Comparison of ENCODE assay signal across 1 cellular context in the genomic region with DNA sequence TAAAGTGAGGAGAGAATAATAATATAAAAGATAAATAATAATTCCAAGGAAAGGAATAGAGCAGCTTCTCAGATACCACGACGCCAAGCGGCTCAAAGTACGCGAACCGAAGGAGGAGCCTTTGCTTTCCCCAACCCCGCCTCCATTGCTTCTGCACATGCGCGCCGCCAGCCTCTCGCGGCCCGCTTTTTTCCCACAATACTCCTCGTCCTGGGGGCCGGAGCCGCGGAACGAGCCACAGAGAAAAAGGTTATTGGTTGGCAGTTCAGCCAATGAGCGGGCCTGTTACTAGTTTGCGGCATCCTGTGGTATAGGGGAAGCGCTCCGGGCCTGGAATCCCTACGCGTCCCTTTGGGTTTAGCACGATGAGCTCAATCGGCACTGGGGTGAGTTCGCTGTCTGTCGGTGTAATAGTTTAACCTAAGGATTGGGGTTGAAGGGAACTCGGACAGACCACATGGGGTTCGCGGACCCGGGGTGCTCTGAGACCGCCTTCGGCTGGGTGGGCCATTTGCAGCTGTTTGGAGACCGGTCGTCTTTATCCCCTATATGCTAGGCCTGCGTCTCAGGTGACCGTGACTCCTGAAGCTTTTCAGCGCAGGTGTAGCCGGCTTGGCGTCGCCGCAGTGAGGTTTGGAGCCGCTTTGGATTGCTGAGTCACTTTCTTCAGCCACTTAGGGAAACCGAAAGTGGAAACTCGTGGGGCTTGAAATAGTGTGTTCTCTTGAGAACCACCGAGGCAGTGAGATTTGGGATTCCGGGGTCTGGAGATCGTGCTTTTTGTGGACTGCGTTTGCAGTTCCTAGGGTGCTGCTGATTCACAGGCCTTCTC.
TF ChIP-seq lines count a peak whose summit lies in the region.

TSS of gene PSMA3 (plus strand) at position 288 of the 832 bp plus-strand sequence. CDS start at position 366, 78 bp downstream.

TF ChIP-seq in GM12878, 131 proteins besides CTCF, POLR2A, EP300 and RAD21 (continued from another document):
- TF ChIP-seq, protein P1, sequence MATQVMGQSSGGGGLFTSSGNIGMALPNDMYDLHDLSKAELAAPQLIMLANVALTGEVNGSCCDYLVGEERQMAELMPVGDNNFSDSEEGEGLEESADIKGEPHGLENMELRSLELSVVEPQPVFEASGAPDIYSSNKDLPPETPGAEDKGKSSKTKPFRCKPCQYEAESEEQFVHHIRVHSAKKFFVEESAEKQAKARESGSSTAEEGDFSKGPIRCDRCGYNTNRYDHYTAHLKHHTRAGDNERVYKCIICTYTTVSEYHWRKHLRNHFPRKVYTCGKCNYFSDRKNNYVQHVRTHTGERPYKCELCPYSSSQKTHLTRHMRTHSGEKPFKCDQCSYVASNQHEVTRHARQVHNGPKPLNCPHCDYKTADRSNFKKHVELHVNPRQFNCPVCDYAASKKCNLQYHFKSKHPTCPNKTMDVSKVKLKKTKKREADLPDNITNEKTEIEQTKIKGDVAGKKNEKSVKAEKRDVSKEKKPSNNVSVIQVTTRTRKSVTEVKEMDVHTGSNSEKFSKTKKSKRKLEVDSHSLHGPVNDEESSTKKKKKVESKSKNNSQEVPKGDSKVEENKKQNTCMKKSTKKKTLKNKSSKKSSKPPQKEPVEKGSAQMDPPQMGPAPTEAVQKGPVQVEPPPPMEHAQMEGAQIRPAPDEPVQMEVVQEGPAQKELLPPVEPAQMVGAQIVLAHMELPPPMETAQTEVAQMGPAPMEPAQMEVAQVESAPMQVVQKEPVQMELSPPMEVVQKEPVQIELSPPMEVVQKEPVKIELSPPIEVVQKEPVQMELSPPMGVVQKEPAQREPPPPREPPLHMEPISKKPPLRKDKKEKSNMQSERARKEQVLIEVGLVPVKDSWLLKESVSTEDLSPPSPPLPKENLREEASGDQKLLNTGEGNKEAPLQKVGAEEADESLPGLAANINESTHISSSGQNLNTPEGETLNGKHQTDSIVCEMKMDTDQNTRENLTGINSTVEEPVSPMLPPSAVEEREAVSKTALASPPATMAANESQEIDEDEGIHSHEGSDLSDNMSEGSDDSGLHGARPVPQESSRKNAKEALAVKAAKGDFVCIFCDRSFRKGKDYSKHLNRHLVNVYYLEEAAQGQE (IDR thresholded peaks at IDR 0.05; ENCODE audit: low read depth, low read length): 0 out of 2 replicates have a peak, but pooled peaks have one; percentile 10
- TF ChIP-seq DPF2 (IDR thresholded peaks at IDR 0.05) (peak; percentile 36), MEF2A (IDR thresholded peaks at IDR 0.05; ENCODE audit: insufficient read depth, low read depth, low read length) (no peak), MYB (IDR thresholded peaks at IDR 0.05; ENCODE audit: borderline replicate concordance, low read depth, low read length) (no peak), HCFC1 (IDR thresholded peaks at IDR 0.05; ENCODE audit: low read length) (no peak; the same call in 1 of the 2 replicates), ETV6 (conservative IDR thresholded peaks at IDR 0.05 in 1 of 2, IDR thresholded peaks at IDR 0.05 in 1 of 2; ENCODE audit: borderline replicate concordance in 1 of 2, low read depth in 1 of 2) (peak in 1 of 2 experiments; percentile 40; a peak in 1 of 4 replicates), NR2C2 (IDR thresholded peaks at IDR 0.05; ENCODE audit: borderline replicate concordance, control insufficient read depth, insufficient read length, low read depth) (no peak), PML (IDR thresholded peaks at IDR 0.05; ENCODE audit: low read length) (peak; percentile 96), HSF1 (IDR thresholded peaks at IDR 0.05; ENCODE audit: low read depth, low read length) (0 out of 2 replicates have a peak, but pooled peaks have one; percentile 15), GABPA (IDR thresholded peaks at IDR 0.05; ENCODE audit: low read depth) (no peak), BMI1 (IDR thresholded peaks at IDR 0.05; ENCODE audit: borderline replicate concordance) (no peak), KDM1A (IDR thresholded peaks at IDR 0.05; ENCODE audit: borderline replicate concordance) (no peak)
- TF ChIP-seq, protein P2, sequence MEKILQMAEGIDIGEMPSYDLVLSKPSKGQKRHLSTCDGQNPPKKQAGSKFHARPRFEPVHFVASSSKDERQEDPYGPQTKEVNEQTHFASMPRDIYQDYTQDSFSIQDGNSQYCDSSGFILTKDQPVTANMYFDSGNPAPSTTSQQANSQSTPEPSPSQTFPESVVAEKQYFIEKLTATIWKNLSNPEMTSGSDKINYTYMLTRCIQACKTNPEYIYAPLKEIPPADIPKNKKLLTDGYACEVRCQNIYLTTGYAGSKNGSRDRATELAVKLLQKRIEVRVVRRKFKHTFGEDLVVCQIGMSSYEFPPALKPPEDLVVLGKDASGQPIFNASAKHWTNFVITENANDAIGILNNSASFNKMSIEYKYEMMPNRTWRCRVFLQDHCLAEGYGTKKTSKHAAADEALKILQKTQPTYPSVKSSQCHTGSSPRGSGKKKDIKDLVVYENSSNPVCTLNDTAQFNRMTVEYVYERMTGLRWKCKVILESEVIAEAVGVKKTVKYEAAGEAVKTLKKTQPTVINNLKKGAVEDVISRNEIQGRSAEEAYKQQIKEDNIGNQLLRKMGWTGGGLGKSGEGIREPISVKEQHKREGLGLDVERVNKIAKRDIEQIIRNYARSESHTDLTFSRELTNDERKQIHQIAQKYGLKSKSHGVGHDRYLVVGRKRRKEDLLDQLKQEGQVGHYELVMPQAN (conservative IDR thresholded peaks at IDR 0.05): peak; percentile 84
- TF ChIP-seq, protein P3, sequence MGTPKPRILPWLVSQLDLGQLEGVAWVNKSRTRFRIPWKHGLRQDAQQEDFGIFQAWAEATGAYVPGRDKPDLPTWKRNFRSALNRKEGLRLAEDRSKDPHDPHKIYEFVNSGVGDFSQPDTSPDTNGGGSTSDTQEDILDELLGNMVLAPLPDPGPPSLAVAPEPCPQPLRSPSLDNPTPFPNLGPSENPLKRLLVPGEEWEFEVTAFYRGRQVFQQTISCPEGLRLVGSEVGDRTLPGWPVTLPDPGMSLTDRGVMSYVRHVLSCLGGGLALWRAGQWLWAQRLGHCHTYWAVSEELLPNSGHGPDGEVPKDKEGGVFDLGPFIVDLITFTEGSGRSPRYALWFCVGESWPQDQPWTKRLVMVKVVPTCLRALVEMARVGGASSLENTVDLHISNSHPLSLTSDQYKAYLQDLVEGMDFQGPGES (IDR thresholded peaks at IDR 0.05): peak; percentile 66; the same call in 1 of the 2 replicates
- TF ChIP-seq, protein P4, sequence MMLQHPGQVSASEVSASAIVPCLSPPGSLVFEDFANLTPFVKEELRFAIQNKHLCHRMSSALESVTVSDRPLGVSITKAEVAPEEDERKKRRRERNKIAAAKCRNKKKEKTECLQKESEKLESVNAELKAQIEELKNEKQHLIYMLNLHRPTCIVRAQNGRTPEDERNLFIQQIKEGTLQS (IDR thresholded peaks at IDR 0.05; ENCODE audit: borderline replicate concordance, extremely low read depth, low read depth, low read length): no peak
TF ChIP-seq in GM12878: peak in this region for 57.
